In the genomic region with DNA sequence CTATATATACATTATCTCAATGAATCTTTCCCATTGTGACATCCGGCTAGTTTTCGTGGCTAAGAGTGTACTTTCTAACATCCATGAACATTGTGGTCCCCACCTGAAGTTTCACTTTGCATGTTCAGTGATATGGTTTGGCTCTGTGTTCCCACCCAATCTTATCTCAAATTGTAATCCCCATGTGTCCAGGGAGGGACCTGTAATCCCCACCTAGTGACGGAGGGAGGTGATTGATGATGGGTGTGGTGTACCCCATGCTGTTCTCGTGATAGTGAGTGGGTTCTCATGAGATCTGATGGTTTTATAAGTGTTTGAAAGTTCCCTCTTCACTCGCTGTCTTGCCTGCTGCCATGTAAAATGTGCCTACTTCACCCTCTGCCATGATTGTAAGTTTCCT, we compare ENCODE assay signal across 9 cellular contexts. TPM values are rescaled to one million over a fixed set of nuclear protein-coding genes. Genes with fewer than 3 reads are reported as not detected.
"Had no signal": no experiment of that assay in that cellular context is flagged by ENCODE, and none has a peak within 500 bp of the region (broad histone marks: within the 10 kb centered on the region; RNA-seq: fewer than 3 reads in every experiment).

No MANE protein-coding gene starts in this region.

- H3K4me3 Mint-ChIP-seq: IgD-negative memory B cell had no signal

- H3K4me1 Mint-ChIP-seq: IgD-negative memory B cell had no signal

- H3K4me1 ChIP-seq: HAP-1 had no signal

- H3K9me3 ChIP-seq: HAP-1 had no signal

- H3K9me3 Mint-ChIP-seq: IgD-negative memory B cell had no signal

- H3K4me3 ChIP-seq: GM23248, HAP-1 had no signal

- ATAC-seq: HCT116, HepG2 had no signal

- H3K9ac ChIP-seq: GM23248 had no signal

- DNase-seq: GM23248, GOT3, H7, KG1 had no signal

- H3K27ac ChIP-seq: GM23248 had no signal

- H2AFZ ChIP-seq: GM23248 had no signal

- H3K27me3 Mint-ChIP-seq: IgD-negative memory B cell had no signal

- H3K27ac Mint-ChIP-seq: IgD-negative memory B cell had no signal

RNA-seq across cellular contexts. Expression of gene KIF4B, which starts 44.6 kb away (rescaled TPM):
- total RNA-seq: GM23248, HT-29 had no signal
